ENCODE assay signal across 15 cellular contexts in the genomic region with DNA sequence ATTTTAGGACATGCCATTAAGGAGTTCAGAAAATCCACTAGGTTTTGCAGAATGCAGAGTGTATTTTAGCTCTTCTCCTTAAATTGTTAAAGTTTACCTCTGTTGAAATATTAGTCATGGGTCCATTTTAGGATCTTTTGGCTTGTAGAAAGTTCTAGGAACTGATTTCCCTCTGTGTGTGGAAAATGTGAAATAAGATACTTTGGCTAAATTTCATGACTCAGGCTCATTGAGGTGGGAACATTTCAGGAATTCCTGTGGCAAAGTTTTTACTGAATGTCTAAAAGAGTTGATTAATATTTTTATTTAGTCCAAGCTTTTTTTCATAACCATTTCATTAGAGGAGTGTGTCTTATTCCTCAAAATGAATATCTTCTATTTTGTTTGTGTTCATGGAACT. TPM values are rescaled to one million over a fixed set of nuclear protein-coding genes. Genes with fewer than 3 reads are reported as not detected.
DNase-seq lines count a peak whose midpoint lies in the region; ATAC-seq and TF ChIP-seq lines count a peak whose summit lies in the region.
"Had no signal": no experiment of that assay in that cellular context is flagged by ENCODE, and none has a peak within 500 bp of the region (broad histone marks: within the 10 kb centered on the region; RNA-seq: fewer than 3 reads in every experiment).

No MANE protein-coding gene starts in this region.

- no peak overlapping the region for H3K27ac ChIP-seq in HEK293 (ENCODE audit: extremely low read depth, low read depth, low read length)
- H3K27ac ChIP-seq: lower lobe of right lung, transverse colon had no signal

- no peaks in the 10 kb centered on the region for H3K36me3 ChIP-seq in HEK293 (ENCODE audit: control insufficient read depth in 2 of 2, insufficient read depth in 1 of 2, low read length in 2 of 2)
- H3K36me3 ChIP-seq: lower lobe of right lung, transverse colon had no signal

- intact Hi-C loops in activated T-helper 2 cell treated with anti-CD3 and anti-CD28 coated beads, Interferon-gamma antibody, Interleukin-2, Interleukin-4, amounts not matched to agents 10 μg/mL and 5 μg/mL and 100 μg/mL, durations not matched to agents 14 hours and 24 hours and 36 hours (cut with micrococcal nuclease): no loop called here

- ATAC-seq in HG02588 (IDR thresholded peaks at IDR 0.05; ENCODE audit: unreplicated experiment): no peak
- ATAC-seq: lower lobe of right lung had no signal

- H3K4me1 Mint-ChIP-seq in activated T-helper 2 cell treated with anti-CD3 and anti-CD28 coated beads, Interferon-gamma antibody, Interleukin-2, Interleukin-4, amounts not matched to agents 10 μg/mL and 5 μg/mL and 100 μg/mL, durations not matched to agents 14 hours and 24 hours and 36 hours (ENCODE audit: low read depth): no peaks in the 10 kb centered on the region

- peaks cover 3% of the 10 kb centered on the region for H3K9me3 Mint-ChIP-seq in activated T-helper 2 cell treated with anti-CD3 and anti-CD28 coated beads, Interferon-gamma antibody, Interleukin-2, Interleukin-4, amounts not matched to agents 10 μg/mL and 5 μg/mL and 100 μg/mL, durations not matched to agents 14 hours and 24 hours and 36 hours

- in situ Hi-C loops in G401 (cut with HindIII; ENCODE audit: low sequenced_read_pairs): no loop called here

- H3K4me1 ChIP-seq in HEK293 (ENCODE audit: control insufficient read depth, insufficient read depth, low read length): peaks cover 8% of the 10 kb centered on the region; the same call in 1 of the 2 replicates
- H3K4me1 ChIP-seq: lower lobe of right lung had no signal

- no peak overlapping the region for H3K4me3 Mint-ChIP-seq in activated T-helper 2 cell treated with anti-CD3 and anti-CD28 coated beads, Interferon-gamma antibody, Interleukin-2, Interleukin-4, amounts not matched to agents 10 μg/mL and 5 μg/mL and 100 μg/mL, durations not matched to agents 14 hours and 24 hours and 36 hours (ENCODE audit: low read depth)

- POLR2A ChIA-PET in HEK293 (lab: Yijun Ruan, JAX): interaction anchor here (0.6 kb wide), 1 partner anchor 206 kb away, joined by 6 read pairs; no protein-coding TSS in a partner anchor

- H3K9me3 ChIP-seq in HEK293 (ENCODE audit: control insufficient read depth, insufficient read depth, low read depth, low read length): no peaks in the 10 kb centered on the region
- H3K9me3 ChIP-seq: lower lobe of right lung, transverse colon had no signal

- H3K36me3 Mint-ChIP-seq in activated T-helper 2 cell treated with anti-CD3 and anti-CD28 coated beads, Interferon-gamma antibody, Interleukin-2, Interleukin-4, amounts not matched to agents 10 μg/mL and 5 μg/mL and 100 μg/mL, durations not matched to agents 14 hours and 24 hours and 36 hours (ENCODE audit: low read depth): no peaks in the 10 kb centered on the region

- DNase-seq in A172 (ENCODE audit: low spot score) (peak; percentile 43), amniotic stem cell (lab: John Stamatoyannopoulos, UW) (peak; percentile 18), glomerular visceral epithelial cell (ENCODE audit: extremely low spot score) (peak; percentile 65), G401 (ENCODE audit: low spot score) (no peak), NCI-H345 treated with DMSO at 0.1 percent for 48 hours (lab: John Stamatoyannopoulos, UW; ENCODE audit: unreplicated experiment) (no peak)
- DNase-seq in activated T-helper 2 cell treated with anti-CD3 and anti-CD28 coated beads, Interferon-gamma antibody, Interleukin-2, Interleukin-4, amounts not matched to agents 10 μg/mL and 5 μg/mL and 100 μg/mL, durations not matched to agents 14 hours and 24 hours and 36 hours (ENCODE audit: low spot score): no peak
- DNase-seq: activated CD4-positive, CD25-positive, alpha-beta regulatory T cell treated with anti-CD3 and anti-CD28 coated beads, Interleukin-2, amount 50 U/mL, for 72 hours; activated T-cell treated with anti-CD3 and anti-CD28 coated beads, Interleukin-2, amount 50 U/mL, for 1 hour; anterior cingulate cortex; DMS 273 treated with DMSO at 0.1 percent for 48 hours; hippocampal formation; lower lobe of right lung; transverse colon had no signal

- no peak for TF ChIP-seq CTCF in HEK293 (tag by site-specific recombination; IDR thresholded peaks at IDR 0.05)

- H3K27me3 Mint-ChIP-seq in activated T-helper 2 cell treated with anti-CD3 and anti-CD28 coated beads, Interferon-gamma antibody, Interleukin-2, Interleukin-4, amounts not matched to agents 10 μg/mL and 5 μg/mL and 100 μg/mL, durations not matched to agents 14 hours and 24 hours and 36 hours (ENCODE audit: low read depth): peaks cover 16% of the 10 kb centered on the region

- CTCF ChIA-PET in HEK293 (lab: Yijun Ruan, JAX): interaction anchor here (0.7 to 0.8 kb wide), 2 partner anchors 25 to 229 kb away, joined by 3 to 4 read pairs; no protein-coding TSS in a partner anchor

- H3K4me3 ChIP-seq in HEK293 (ENCODE audit: low read depth, low read length): no peak overlapping the region
- H3K4me3 ChIP-seq: lower lobe of right lung, transverse colon had no signal

- no peak overlapping the region for H3K27ac Mint-ChIP-seq in activated T-helper 2 cell treated with anti-CD3 and anti-CD28 coated beads, Interferon-gamma antibody, Interleukin-2, Interleukin-4, amounts not matched to agents 10 μg/mL and 5 μg/mL and 100 μg/mL, durations not matched to agents 14 hours and 24 hours and 36 hours

TF ChIP-seq in HEK293, 187 proteins besides CTCF, POLR2A, EP300 and RAD21:
- TF ChIP-seq, protein P1, sequence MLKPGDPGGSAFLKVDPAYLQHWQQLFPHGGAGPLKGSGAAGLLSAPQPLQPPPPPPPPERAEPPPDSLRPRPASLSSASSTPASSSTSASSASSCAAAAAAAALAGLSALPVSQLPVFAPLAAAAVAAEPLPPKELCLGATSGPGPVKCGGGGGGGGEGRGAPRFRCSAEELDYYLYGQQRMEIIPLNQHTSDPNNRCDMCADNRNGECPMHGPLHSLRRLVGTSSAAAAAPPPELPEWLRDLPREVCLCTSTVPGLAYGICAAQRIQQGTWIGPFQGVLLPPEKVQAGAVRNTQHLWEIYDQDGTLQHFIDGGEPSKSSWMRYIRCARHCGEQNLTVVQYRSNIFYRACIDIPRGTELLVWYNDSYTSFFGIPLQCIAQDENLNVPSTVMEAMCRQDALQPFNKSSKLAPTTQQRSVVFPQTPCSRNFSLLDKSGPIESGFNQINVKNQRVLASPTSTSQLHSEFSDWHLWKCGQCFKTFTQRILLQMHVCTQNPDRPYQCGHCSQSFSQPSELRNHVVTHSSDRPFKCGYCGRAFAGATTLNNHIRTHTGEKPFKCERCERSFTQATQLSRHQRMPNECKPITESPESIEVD (tag by site-specific recombination; IDR thresholded peaks at IDR 0.05): peak; percentile 28; the same call in 1 of the 2 replicates
- no peak for TF ChIP-seq IKZF3 (tag by site-specific recombination; IDR thresholded peaks at IDR 0.05)

RNA-seq across cellular contexts. Expression of a gene that starts 7.0 kb away (rescaled TPM):
- 3.0 and 38.0 TPM in 2 replicates for total RNA-seq in A172 (2014; rRNA removed; shearing (Covaris generic))
- total RNA-seq in G401 (2014; rRNA removed; shearing (Covaris generic)): 4.6 and 5.2 TPM in 2 replicates
- total RNA-seq in activated T-helper 2 cell treated with anti-CD3 and anti-CD28 coated beads, Interferon-gamma antibody, Interleukin-2, Interleukin-4, amounts not matched to agents 10 μg/mL and 5 μg/mL and 100 μg/mL, durations not matched to agents 14 hours and 24 hours and 36 hours: not detected in 2 replicates

Comparison
In these comparisons a context has a peak if more than half of its experiments do, and no peak if none do; other contexts are left out.
1. DNase-seq: peak in A172 (single experiment), amniotic stem cell (single experiment) and glomerular visceral epithelial cell (single experiment); none in G401 (single experiment), NCI-H345 treated with DMSO at 0.1 percent for 48 hours (single experiment) and activated T-helper 2 cell treated with anti-CD3 and anti-CD28 coated beads, Interferon-gamma antibody, Interleukin-2, Interleukin-4, amounts not matched to agents 10 μg/mL and 5 μg/mL and 100 μg/mL, durations not matched to agents 14 hours and 24 hours and 36 hours (single experiment).